1 cellular context compared by ENCODE assay signal in the genomic region with DNA sequence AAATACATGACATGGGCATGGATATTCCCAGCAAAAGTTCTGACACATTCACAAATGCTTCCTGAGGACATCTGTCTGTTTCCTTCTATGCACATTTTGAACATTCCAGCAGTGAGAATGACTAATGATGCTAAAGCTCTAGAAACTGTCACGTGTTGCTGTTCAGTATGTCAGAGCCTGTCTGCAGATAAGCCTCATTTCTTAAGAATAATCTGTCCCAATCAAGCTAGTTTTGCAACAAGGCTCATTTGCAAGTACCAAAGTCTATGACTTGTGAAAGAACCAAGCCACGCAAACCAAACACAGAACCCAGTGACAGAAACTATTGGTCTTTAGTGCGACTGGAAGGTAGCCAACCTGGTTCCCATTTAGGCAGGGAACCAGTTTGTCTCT.
A peak's percentile ranks its signal among the peaks of the same experiment; 100 is the strongest.
TF ChIP-seq lines count a peak whose summit lies in the region.

No MANE protein-coding gene starts in this region.

TF ChIP-seq in HepG2, 621 proteins besides CTCF, POLR2A, EP300 and RAD21 (continued from another document and continues in another):
- TF ChIP-seq, protein P1, sequence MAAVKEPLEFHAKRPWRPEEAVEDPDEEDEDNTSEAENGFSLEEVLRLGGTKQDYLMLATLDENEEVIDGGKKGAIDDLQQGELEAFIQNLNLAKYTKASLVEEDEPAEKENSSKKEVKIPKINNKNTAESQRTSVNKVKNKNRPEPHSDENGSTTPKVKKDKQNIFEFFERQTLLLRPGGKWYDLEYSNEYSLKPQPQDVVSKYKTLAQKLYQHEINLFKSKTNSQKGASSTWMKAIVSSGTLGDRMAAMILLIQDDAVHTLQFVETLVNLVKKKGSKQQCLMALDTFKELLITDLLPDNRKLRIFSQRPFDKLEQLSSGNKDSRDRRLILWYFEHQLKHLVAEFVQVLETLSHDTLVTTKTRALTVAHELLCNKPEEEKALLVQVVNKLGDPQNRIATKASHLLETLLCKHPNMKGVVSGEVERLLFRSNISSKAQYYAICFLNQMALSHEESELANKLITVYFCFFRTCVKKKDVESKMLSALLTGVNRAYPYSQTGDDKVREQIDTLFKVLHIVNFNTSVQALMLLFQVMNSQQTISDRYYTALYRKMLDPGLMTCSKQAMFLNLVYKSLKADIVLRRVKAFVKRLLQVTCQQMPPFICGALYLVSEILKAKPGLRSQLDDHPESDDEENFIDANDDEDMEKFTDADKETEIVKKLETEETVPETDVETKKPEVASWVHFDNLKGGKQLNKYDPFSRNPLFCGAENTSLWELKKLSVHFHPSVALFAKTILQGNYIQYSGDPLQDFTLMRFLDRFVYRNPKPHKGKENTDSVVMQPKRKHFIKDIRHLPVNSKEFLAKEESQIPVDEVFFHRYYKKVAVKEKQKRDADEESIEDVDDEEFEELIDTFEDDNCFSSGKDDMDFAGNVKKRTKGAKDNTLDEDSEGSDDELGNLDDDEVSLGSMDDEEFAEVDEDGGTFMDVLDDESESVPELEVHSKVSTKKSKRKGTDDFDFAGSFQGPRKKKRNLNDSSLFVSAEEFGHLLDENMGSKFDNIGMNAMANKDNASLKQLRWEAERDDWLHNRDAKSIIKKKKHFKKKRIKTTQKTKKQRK (IDR thresholded peaks at IDR 0.05; ENCODE audit: low read length), result no peak
- TF ChIP-seq ZSCAN12 (CRISPR knock-in tag; IDR thresholded peaks at IDR 0.05), result no peak
- TF ChIP-seq ZFP36 (IDR thresholded peaks at IDR 0.05; ENCODE audit: borderline replicate concordance, low read depth, low read length, partially characterized antibody), result no peak
- TF ChIP-seq, protein P2, sequence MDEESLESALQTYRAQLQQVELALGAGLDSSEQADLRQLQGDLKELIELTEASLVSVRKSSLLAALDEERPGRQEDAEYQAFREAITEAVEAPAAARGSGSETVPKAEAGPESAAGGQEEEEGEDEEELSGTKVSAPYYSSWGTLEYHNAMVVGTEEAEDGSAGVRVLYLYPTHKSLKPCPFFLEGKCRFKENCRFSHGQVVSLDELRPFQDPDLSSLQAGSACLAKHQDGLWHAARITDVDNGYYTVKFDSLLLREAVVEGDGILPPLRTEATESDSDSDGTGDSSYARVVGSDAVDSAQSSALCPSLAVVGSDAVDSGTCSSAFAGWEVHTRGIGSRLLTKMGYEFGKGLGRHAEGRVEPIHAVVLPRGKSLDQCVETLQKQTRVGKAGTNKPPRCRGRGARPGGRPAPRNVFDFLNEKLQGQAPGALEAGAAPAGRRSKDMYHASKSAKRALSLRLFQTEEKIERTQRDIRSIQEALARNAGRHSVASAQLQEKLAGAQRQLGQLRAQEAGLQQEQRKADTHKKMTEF (CRISPR knock-in tag; IDR thresholded peaks at IDR 0.05), result peak; percentile 58; the same call in 1 of the 2 replicates
- no peak for TF ChIP-seq MED13 (CRISPR knock-in tag; IDR thresholded peaks at IDR 0.05)
- TF ChIP-seq, protein P3, sequence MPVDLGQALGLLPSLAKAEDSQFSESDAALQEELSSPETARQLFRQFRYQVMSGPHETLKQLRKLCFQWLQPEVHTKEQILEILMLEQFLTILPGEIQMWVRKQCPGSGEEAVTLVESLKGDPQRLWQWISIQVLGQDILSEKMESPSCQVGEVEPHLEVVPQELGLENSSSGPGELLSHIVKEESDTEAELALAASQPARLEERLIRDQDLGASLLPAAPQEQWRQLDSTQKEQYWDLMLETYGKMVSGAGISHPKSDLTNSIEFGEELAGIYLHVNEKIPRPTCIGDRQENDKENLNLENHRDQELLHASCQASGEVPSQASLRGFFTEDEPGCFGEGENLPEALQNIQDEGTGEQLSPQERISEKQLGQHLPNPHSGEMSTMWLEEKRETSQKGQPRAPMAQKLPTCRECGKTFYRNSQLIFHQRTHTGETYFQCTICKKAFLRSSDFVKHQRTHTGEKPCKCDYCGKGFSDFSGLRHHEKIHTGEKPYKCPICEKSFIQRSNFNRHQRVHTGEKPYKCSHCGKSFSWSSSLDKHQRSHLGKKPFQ (CRISPR knock-in tag; IDR thresholded peaks at IDR 0.05; ENCODE audit: insufficient replicate concordance), result no peak
- TF ChIP-seq, protein P4, sequence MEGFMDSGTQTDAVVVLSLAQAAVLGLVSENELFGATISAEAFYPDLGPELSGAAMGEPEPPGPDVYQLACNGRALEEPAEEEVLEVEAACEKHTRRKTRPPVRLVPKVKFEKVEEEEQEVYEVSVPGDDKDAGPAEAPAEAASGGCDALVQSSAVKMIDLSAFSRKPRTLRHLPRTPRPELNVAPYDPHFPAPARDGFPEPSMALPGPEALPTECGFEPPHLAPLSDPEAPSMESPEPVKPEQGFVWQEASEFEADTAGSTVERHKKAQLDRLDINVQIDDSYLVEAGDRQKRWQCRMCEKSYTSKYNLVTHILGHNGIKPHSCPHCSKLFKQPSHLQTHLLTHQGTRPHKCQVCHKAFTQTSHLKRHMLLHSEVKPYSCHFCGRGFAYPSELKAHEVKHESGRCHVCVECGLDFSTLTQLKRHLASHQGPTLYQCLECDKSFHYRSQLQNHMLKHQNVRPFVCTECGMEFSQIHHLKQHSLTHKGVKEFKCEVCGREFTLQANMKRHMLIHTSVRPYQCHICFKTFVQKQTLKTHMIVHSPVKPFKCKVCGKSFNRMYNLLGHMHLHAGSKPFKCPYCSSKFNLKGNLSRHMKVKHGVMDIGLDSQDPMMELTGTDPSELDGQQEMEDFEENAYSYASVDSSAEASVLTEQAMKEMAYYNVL (CRISPR knock-in tag; IDR thresholded peaks at IDR 0.05; ENCODE audit: borderline replicate concordance), result no peak
- no peak for TF ChIP-seq TCF7L2 (IDR thresholded peaks at IDR 0.05; ENCODE audit: low read depth, low read length)
- TF ChIP-seq, protein P5, sequence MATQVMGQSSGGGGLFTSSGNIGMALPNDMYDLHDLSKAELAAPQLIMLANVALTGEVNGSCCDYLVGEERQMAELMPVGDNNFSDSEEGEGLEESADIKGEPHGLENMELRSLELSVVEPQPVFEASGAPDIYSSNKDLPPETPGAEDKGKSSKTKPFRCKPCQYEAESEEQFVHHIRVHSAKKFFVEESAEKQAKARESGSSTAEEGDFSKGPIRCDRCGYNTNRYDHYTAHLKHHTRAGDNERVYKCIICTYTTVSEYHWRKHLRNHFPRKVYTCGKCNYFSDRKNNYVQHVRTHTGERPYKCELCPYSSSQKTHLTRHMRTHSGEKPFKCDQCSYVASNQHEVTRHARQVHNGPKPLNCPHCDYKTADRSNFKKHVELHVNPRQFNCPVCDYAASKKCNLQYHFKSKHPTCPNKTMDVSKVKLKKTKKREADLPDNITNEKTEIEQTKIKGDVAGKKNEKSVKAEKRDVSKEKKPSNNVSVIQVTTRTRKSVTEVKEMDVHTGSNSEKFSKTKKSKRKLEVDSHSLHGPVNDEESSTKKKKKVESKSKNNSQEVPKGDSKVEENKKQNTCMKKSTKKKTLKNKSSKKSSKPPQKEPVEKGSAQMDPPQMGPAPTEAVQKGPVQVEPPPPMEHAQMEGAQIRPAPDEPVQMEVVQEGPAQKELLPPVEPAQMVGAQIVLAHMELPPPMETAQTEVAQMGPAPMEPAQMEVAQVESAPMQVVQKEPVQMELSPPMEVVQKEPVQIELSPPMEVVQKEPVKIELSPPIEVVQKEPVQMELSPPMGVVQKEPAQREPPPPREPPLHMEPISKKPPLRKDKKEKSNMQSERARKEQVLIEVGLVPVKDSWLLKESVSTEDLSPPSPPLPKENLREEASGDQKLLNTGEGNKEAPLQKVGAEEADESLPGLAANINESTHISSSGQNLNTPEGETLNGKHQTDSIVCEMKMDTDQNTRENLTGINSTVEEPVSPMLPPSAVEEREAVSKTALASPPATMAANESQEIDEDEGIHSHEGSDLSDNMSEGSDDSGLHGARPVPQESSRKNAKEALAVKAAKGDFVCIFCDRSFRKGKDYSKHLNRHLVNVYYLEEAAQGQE (IDR thresholded peaks at IDR 0.05; ENCODE audit: borderline replicate concordance in 1 of 2, low read depth in 1 of 2, low read length in 2 of 2), result no peak
- peak; percentile 62; the same call in 1 of the 2 replicates for TF ChIP-seq IRF2 (CRISPR knock-in tag; IDR thresholded peaks at IDR 0.05)
- peak; percentile 73; the same call in 1 of the 2 replicates for TF ChIP-seq RFX5 (IDR thresholded peaks at IDR 0.05; ENCODE audit: low read depth, low read length)
- TF ChIP-seq ZNF333 (CRISPR knock-in tag; IDR thresholded peaks at IDR 0.05; ENCODE audit: borderline replicate concordance), result no peak
- TF ChIP-seq, protein P6, sequence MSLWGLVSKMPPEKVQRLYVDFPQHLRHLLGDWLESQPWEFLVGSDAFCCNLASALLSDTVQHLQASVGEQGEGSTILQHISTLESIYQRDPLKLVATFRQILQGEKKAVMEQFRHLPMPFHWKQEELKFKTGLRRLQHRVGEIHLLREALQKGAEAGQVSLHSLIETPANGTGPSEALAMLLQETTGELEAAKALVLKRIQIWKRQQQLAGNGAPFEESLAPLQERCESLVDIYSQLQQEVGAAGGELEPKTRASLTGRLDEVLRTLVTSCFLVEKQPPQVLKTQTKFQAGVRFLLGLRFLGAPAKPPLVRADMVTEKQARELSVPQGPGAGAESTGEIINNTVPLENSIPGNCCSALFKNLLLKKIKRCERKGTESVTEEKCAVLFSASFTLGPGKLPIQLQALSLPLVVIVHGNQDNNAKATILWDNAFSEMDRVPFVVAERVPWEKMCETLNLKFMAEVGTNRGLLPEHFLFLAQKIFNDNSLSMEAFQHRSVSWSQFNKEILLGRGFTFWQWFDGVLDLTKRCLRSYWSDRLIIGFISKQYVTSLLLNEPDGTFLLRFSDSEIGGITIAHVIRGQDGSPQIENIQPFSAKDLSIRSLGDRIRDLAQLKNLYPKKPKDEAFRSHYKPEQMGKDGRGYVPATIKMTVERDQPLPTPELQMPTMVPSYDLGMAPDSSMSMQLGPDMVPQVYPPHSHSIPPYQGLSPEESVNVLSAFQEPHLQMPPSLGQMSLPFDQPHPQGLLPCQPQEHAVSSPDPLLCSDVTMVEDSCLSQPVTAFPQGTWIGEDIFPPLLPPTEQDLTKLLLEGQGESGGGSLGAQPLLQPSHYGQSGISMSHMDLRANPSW (CRISPR knock-in tag; IDR thresholded peaks at IDR 0.05; ENCODE audit: borderline replicate concordance), result no peak
- TF ChIP-seq, protein P7, sequence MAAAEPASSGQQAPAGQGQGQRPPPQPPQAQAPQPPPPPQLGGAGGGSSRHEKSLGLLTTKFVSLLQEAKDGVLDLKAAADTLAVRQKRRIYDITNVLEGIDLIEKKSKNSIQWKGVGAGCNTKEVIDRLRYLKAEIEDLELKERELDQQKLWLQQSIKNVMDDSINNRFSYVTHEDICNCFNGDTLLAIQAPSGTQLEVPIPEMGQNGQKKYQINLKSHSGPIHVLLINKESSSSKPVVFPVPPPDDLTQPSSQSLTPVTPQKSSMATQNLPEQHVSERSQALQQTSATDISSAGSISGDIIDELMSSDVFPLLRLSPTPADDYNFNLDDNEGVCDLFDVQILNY (CRISPR knock-in tag; conservative IDR thresholded peaks at IDR 0.05), result no peak
- TF ChIP-seq RAD51 (IDR thresholded peaks at IDR 0.05; ENCODE audit: borderline replicate concordance), result peak; percentile 63; the same call in 1 of the 2 replicates
- no peak for TF ChIP-seq FOXM1 (CRISPR knock-in tag; IDR thresholded peaks at IDR 0.05)
- no peak for TF ChIP-seq TAF15 (IDR thresholded peaks at IDR 0.05; ENCODE audit: low read depth, low read length, poor library complexity, severe bottlenecking)
- TF ChIP-seq ZNF780A (CRISPR knock-in tag; IDR thresholded peaks at IDR 0.05), result no peak
- TF ChIP-seq ELF3 (CRISPR knock-in tag; IDR thresholded peaks at IDR 0.05), result 0 out of 2 replicates have a peak, but pooled peaks have one; percentile 14
- TF ChIP-seq ZBTB8A (CRISPR knock-in tag; IDR thresholded peaks at IDR 0.05; ENCODE audit: borderline replicate concordance, low read depth), result no peak
- peak; percentile 63 for TF ChIP-seq HNF4G (IDR thresholded peaks at IDR 0.05; ENCODE audit: borderline replicate concordance, low read depth, low read length)
- TF ChIP-seq HNF4G (CRISPR knock-in tag; IDR thresholded peaks at IDR 0.05; ENCODE audit: borderline replicate concordance, low read depth), result no peak
- no peak for TF ChIP-seq NR1H2 (CRISPR knock-in tag; IDR thresholded peaks at IDR 0.05; ENCODE audit: borderline replicate concordance, low read depth)
- TF ChIP-seq ZNF605 (CRISPR knock-in tag; IDR thresholded peaks at IDR 0.05), result no peak
- TF ChIP-seq ZNF878 (CRISPR knock-in tag; IDR thresholded peaks at IDR 0.05), result no peak
- peak; percentile 28; the same call in 1 of the 2 replicates for TF ChIP-seq ZNF644 (CRISPR knock-in tag; IDR thresholded peaks at IDR 0.05; ENCODE audit: low read depth)
- no peak for TF ChIP-seq ZSCAN22 (CRISPR knock-in tag; IDR thresholded peaks at IDR 0.05)
- TF ChIP-seq ZNF180 (CRISPR knock-in tag; IDR thresholded peaks at IDR 0.05; ENCODE audit: borderline replicate concordance, low read depth), result no peak
- TF ChIP-seq ZNF713 (CRISPR knock-in tag; IDR thresholded peaks at IDR 0.05), result no peak
- TF ChIP-seq JARID2 (CRISPR knock-in tag; IDR thresholded peaks at IDR 0.05; ENCODE audit: insufficient replicate concordance), result no peak
- no peak for TF ChIP-seq NFATC3 (CRISPR knock-in tag; IDR thresholded peaks at IDR 0.05)
- TF ChIP-seq, protein P8, sequence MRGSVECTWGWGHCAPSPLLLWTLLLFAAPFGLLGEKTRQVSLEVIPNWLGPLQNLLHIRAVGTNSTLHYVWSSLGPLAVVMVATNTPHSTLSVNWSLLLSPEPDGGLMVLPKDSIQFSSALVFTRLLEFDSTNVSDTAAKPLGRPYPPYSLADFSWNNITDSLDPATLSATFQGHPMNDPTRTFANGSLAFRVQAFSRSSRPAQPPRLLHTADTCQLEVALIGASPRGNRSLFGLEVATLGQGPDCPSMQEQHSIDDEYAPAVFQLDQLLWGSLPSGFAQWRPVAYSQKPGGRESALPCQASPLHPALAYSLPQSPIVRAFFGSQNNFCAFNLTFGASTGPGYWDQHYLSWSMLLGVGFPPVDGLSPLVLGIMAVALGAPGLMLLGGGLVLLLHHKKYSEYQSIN (CRISPR knock-in tag; IDR thresholded peaks at IDR 0.05; ENCODE audit: borderline replicate concordance), result no peak
- TF ChIP-seq PTBP1 (IDR thresholded peaks at IDR 0.05; ENCODE audit: low read depth, low read length, poor library complexity, severe bottlenecking), result no peak
- TF ChIP-seq, protein P9, sequence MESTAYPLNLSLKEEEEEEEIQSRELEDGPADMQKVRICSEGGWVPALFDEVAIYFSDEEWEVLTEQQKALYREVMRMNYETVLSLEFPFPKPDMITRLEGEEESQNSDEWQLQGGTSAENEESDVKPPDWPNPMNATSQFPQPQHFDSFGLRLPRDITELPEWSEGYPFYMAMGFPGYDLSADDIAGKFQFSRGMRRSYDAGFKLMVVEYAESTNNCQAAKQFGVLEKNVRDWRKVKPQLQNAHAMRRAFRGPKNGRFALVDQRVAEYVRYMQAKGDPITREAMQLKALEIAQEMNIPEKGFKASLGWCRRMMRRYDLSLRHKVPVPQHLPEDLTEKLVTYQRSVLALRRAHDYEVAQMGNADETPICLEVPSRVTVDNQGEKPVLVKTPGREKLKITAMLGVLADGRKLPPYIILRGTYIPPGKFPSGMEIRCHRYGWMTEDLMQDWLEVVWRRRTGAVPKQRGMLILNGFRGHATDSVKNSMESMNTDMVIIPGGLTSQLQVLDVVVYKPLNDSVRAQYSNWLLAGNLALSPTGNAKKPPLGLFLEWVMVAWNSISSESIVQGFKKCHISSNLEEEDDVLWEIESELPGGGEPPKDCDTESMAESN (CRISPR knock-in tag; conservative IDR thresholded peaks at IDR 0.05), result no peak
- TF ChIP-seq, protein P10, sequence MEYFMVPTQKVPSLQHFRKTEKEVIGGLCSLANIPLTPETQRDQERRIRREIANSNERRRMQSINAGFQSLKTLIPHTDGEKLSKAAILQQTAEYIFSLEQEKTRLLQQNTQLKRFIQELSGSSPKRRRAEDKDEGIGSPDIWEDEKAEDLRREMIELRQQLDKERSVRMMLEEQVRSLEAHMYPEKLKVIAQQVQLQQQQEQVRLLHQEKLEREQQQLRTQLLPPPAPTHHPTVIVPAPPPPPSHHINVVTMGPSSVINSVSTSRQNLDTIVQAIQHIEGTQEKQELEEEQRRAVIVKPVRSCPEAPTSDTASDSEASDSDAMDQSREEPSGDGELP (IDR thresholded peaks at IDR 0.05; ENCODE audit: borderline replicate concordance, low read depth), result no peak
- no peak for TF ChIP-seq KMT2B (CRISPR knock-in tag; IDR thresholded peaks at IDR 0.05)
- TF ChIP-seq CENPX (CRISPR knock-in tag; IDR thresholded peaks at IDR 0.05), result no peak
- TF ChIP-seq ZNF660 (CRISPR knock-in tag; IDR thresholded peaks at IDR 0.05; ENCODE audit: borderline replicate concordance, low read depth), result no peak
- TF ChIP-seq ZBTB1 (CRISPR knock-in tag; IDR thresholded peaks at IDR 0.05; ENCODE audit: borderline replicate concordance), result no peak
